Comparison of ENCODE assay signal across 1 cellular context in the genomic region with DNA sequence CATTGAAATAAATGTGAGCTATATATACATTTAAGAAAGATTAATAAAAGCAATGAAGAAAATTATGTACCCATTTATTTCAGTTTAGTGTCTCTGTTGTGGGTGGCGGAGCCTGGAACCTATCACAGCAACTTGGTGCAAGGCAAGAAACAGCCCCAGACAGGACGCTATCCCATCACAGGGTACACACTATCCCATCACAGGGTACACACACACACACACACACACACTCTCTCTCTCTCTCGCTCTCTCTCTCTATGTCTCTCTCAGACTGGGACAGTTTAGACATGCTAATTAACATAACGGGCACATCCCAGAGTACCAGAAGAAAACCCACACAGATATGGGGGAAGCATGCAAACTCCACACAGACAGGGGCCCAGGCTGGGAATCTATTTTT.
TF ChIP-seq lines count a peak whose summit lies in the region.

No MANE protein-coding gene starts in this region.

TF ChIP-seq in SK-N-SH, 30 proteins besides CTCF, POLR2A, EP300 and RAD21:
- TF ChIP-seq, protein P1, sequence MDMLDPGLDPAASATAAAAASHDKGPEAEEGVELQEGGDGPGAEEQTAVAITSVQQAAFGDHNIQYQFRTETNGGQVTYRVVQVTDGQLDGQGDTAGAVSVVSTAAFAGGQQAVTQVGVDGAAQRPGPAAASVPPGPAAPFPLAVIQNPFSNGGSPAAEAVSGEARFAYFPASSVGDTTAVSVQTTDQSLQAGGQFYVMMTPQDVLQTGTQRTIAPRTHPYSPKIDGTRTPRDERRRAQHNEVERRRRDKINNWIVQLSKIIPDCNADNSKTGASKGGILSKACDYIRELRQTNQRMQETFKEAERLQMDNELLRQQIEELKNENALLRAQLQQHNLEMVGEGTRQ (IDR thresholded peaks at IDR 0.05; ENCODE audit: borderline replicate concordance, low read depth, low read length), result no peak
- TF ChIP-seq TCF12 (IDR thresholded peaks at IDR 0.05), result no peak
- no peak for TF ChIP-seq RCOR1 (IDR thresholded peaks at IDR 0.05; ENCODE audit: low read length)
- TF ChIP-seq, protein P2, sequence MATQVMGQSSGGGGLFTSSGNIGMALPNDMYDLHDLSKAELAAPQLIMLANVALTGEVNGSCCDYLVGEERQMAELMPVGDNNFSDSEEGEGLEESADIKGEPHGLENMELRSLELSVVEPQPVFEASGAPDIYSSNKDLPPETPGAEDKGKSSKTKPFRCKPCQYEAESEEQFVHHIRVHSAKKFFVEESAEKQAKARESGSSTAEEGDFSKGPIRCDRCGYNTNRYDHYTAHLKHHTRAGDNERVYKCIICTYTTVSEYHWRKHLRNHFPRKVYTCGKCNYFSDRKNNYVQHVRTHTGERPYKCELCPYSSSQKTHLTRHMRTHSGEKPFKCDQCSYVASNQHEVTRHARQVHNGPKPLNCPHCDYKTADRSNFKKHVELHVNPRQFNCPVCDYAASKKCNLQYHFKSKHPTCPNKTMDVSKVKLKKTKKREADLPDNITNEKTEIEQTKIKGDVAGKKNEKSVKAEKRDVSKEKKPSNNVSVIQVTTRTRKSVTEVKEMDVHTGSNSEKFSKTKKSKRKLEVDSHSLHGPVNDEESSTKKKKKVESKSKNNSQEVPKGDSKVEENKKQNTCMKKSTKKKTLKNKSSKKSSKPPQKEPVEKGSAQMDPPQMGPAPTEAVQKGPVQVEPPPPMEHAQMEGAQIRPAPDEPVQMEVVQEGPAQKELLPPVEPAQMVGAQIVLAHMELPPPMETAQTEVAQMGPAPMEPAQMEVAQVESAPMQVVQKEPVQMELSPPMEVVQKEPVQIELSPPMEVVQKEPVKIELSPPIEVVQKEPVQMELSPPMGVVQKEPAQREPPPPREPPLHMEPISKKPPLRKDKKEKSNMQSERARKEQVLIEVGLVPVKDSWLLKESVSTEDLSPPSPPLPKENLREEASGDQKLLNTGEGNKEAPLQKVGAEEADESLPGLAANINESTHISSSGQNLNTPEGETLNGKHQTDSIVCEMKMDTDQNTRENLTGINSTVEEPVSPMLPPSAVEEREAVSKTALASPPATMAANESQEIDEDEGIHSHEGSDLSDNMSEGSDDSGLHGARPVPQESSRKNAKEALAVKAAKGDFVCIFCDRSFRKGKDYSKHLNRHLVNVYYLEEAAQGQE (IDR thresholded peaks at IDR 0.05; ENCODE audit: low read depth, low read length), result no peak
- TF ChIP-seq TEAD4 (IDR thresholded peaks at IDR 0.05; ENCODE audit: borderline replicate concordance, insufficient read depth), result no peak
- TF ChIP-seq JUND (IDR thresholded peaks at IDR 0.05), result no peak
- no peak for TF ChIP-seq GATA2 (CRISPR knock-in tag; IDR thresholded peaks at IDR 0.05)
- no peak for TF ChIP-seq ELF1 (IDR thresholded peaks at IDR 0.05)
- TF ChIP-seq CHD2 (IDR thresholded peaks at IDR 0.05; ENCODE audit: low read length, partially characterized antibody), result no peak
- TF ChIP-seq YY1 (IDR thresholded peaks at IDR 0.05; ENCODE audit: low read depth), result no peak
- TF ChIP-seq RFX5 (IDR thresholded peaks at IDR 0.05; ENCODE audit: low read length), result no peak
